In genomic region chr10:123559066-123559822, GRCh38 we compare ENCODE assay signal across 8 cellular contexts.
DNase-seq lines count a peak whose midpoint lies in the region; TF ChIP-seq lines count a peak whose summit lies in the region.

No MANE protein-coding gene starts in this region.

- intact Hi-C loops in transverse colon (cut with DNase I; ENCODE audit: low total_unique reads): loop anchor here (5.0 kb wide), 1 partner anchor 427 kb away; no protein-coding TSS in a partner anchor

- no peak for TF ChIP-seq EP300 in transverse colon (IDR thresholded peaks at IDR 0.05; ENCODE audit: low read depth)

- H3K9ac ChIP-seq in parathyroid adenoma: no peak overlapping the region

- TF ChIP-seq CTCF in parathyroid adenoma (IDR thresholded peaks at IDR 0.05) (peak; percentile 90), transverse colon (IDR thresholded peaks at IDR 0.05) (peak; percentile 91 to 99 (median 97))

- no peak overlapping the region for H3K4me2 ChIP-seq in parathyroid adenoma (ENCODE audit: low read length)

- no peaks in the 10 kb centered on the region for H3K79me2 ChIP-seq in parathyroid adenoma

- H3K27ac ChIP-seq in SJSA1 (no peak overlapping the region), parathyroid adenoma (no peak overlapping the region), transverse colon (no peak overlapping the region)

- DNase-seq in NCI-H187 (lab: John Stamatoyannopoulos, UW): peak; percentile 1 to 15
- DNase-seq in NCI-H187 treated with DMSO at 0.1 percent for 48 hours (lab: John Stamatoyannopoulos, UW): no peak
- DNase-seq in HuH-7.5 (ENCODE audit: low spot score): peak; percentile 82
- peak; percentile 56 to 62 for DNase-seq in SJSA1 (ENCODE audit: low read depth in 1 of 2, low spot score in 2 of 2)
- DNase-seq in activated gamma-delta T cell treated with anti-CD3 and anti-CD28 coated beads, Interleukin-2, amount 50 U/mL, for 16 hours (ENCODE audit: low read depth): peak; percentile 45
- DNase-seq in glomerular endothelial cell (ENCODE audit: extremely low read depth, low read depth, low spot score): peak; percentile 37
- peak; percentile 74 for DNase-seq in transverse colon

- no peak for TF ChIP-seq POLR2A in transverse colon (IDR thresholded peaks at IDR 0.05)

- H3K36me3 ChIP-seq in SJSA1 (no peaks in the 10 kb centered on the region), parathyroid adenoma (ENCODE audit: control insufficient read depth, insufficient read depth, low read length) (no peaks in the 10 kb centered on the region), transverse colon (no peaks in the 10 kb centered on the region)

- in situ Hi-C loops in transverse colon (cut with MboI; ENCODE audit: low pct_ligation_motif_present in 1 of 4, low pct_unique_long_range_greater_than_20kb in 1 of 4, low sequenced_read_pairs in 3 of 4): loop anchor here in 3 of 4 donors (10.0 to 25.0 kb wide), 3 partner anchors 422 to 522 kb away; partner anchors contain the start of genes HMX2 (in 1 of the 3) and HMX3 (in 1 of the 3)

- no peak overlapping the region for H2AFZ ChIP-seq in parathyroid adenoma

- H3K4me1 ChIP-seq in SJSA1 (replicated peaks) (no peaks in the 10 kb centered on the region), parathyroid adenoma (no peaks in the 10 kb centered on the region), transverse colon (no peaks in the 10 kb centered on the region)

- H3K9me3 ChIP-seq in SJSA1 (replicated peaks) (no peaks in the 10 kb centered on the region), parathyroid adenoma (ENCODE audit: control insufficient read depth, low read length) (no peaks in the 10 kb centered on the region), transverse colon (no peaks in the 10 kb centered on the region)

- H3K27me3 ChIP-seq in SJSA1 (replicated peaks): no peaks in the 10 kb centered on the region
- no peaks in the 10 kb centered on the region for H3K27me3 ChIP-seq in parathyroid adenoma (ENCODE audit: control insufficient read depth, insufficient read depth, low read length)
- no peaks in the 10 kb centered on the region for H3K27me3 ChIP-seq in transverse colon

- no peak overlapping the region for H3K4me3 ChIP-seq in SJSA1
- no peak overlapping the region for H3K4me3 ChIP-seq in parathyroid adenoma (ENCODE audit: low read depth, low read length)
- no peak overlapping the region for H3K4me3 ChIP-seq in transverse colon

- WGBS in transverse colon (ENCODE audit: low coverage in 1 of 2), 2 donors: 0 to 52% methylated on average over 2 to 28 of the region's 28 CpGs
